27 cellular contexts compared by ENCODE assay signal in genomic region chr10:124219655-124220054, GRCh38.
"Had no signal": no experiment of that assay in that cellular context is flagged by ENCODE, and none has a peak within 500 bp of the region (broad histone marks: within the 10 kb centered on the region; RNA-seq: fewer than 3 reads in every experiment).

No MANE protein-coding gene starts in this region.

- ATAC-seq: naive thymus-derived CD8-positive, alpha-beta T cell; natural killer cell treated with Interleukin-12 subunit alpha and Interleukin-12 subunit beta and Interleukin-15 and Interleukin-18, amount 100 ng/mL, for 72 hours; psoas muscle; right cardiac atrium; right lobe of liver; stimulated activated memory B cell treated with anti-CD40 and anti-IgM and Interleukin-4, amounts not matched to agents 10 μg/mL and 1 μg/mL and 100 μg/mL, for 72 hours; stimulated activated naive CD8-positive, alpha-beta T cell treated with anti-CD3 and anti-CD28 coated beads, Interleukin-15, amount 100 ng/mL, for 72 hours; stimulated activated naive CD8-positive, alpha-beta T cell treated with anti-CD3 and anti-CD28 coated beads, Interleukin-15, Interleukin-2, amounts not matched to agents 100 U/mL and 50 U/mL, for 24 hours; upper lobe of right lung had no signal

- H3K4me1 Mint-ChIP-seq: neural crest cell had no signal

- H3K9me3 Mint-ChIP-seq: naive thymus-derived CD8-positive, alpha-beta T cell; natural killer cell treated with Interleukin-12 subunit alpha and Interleukin-12 subunit beta and Interleukin-15 and Interleukin-18, amount 100 ng/mL, for 72 hours; nephron progenitor cell; neural crest cell; stimulated activated memory B cell treated with anti-CD40 and anti-IgM and Interleukin-4, amounts not matched to agents 10 μg/mL and 1 μg/mL and 100 μg/mL, for 72 hours; stimulated activated naive CD8-positive, alpha-beta T cell treated with anti-CD3 and anti-CD28 coated beads, Interleukin-15, amount 100 ng/mL, for 72 hours; type B pancreatic cell had no signal

- DNase-seq: naive thymus-derived CD8-positive, alpha-beta T cell; nephron progenitor cell; occipital lobe; ovary; right cardiac atrium; spleen; stimulated activated CD4-positive, alpha-beta T cell treated with anti-CD3 and anti-CD28 coated beads, Interleukin-12 subunit alpha, Interleukin-12 subunit beta, amount 100 ng/mL, for 4 hours; stimulated activated CD4-positive, alpha-beta T cell treated with anti-CD3 and anti-CD28 coated beads, Interleukin-1b, Interleukin-23, amount 100 ng/mL, for 48 hours; stimulated activated CD4-positive, alpha-beta T cell treated with anti-CD3 and anti-CD28 coated beads, Interleukin-4, amount 100 ng/mL, for 1 hour; stimulated activated CD4-positive, alpha-beta T cell treated with anti-CD3 and anti-CD28 coated beads, Interleukin-4, amount 100 ng/mL, for 4 hours; stimulated activated CD8-positive, alpha-beta memory T cell treated with anti-CD3 and anti-CD28 coated beads, Interleukin-4, amount 100 ng/mL, for 48 hours; stimulated activated naive CD4-positive, alpha-beta T cell; stimulated activated naive CD8-positive, alpha-beta T cell treated with anti-CD3 and anti-CD28 coated beads, Interleukin-15, amount 100 ng/mL, for 72 hours; stimulated activated naive CD8-positive, alpha-beta T cell treated with anti-CD3 and anti-CD28 coated beads, Interleukin-15, Interleukin-2, amounts not matched to agents 100 U/mL and 50 U/mL, for 24 hours; substantia nigra; testis; tibial artery; transverse colon; upper lobe of right lung; uterus had no signal

- H3K4me3 Mint-ChIP-seq: naive thymus-derived CD8-positive, alpha-beta T cell; natural killer cell treated with Interleukin-12 subunit alpha and Interleukin-12 subunit beta and Interleukin-15 and Interleukin-18, amount 100 ng/mL, for 72 hours; nephron progenitor cell; neural crest cell; stimulated activated memory B cell treated with anti-CD40 and anti-IgM and Interleukin-4, amounts not matched to agents 10 μg/mL and 1 μg/mL and 100 μg/mL, for 72 hours; stimulated activated naive CD8-positive, alpha-beta T cell treated with anti-CD3 and anti-CD28 coated beads, Interleukin-15, amount 100 ng/mL, for 72 hours; type B pancreatic cell had no signal

- H3K36me3 Mint-ChIP-seq: naive thymus-derived CD8-positive, alpha-beta T cell; natural killer cell treated with Interleukin-12 subunit alpha and Interleukin-12 subunit beta and Interleukin-15 and Interleukin-18, amount 100 ng/mL, for 72 hours; stimulated activated memory B cell treated with anti-CD40 and anti-IgM and Interleukin-4, amounts not matched to agents 10 μg/mL and 1 μg/mL and 100 μg/mL, for 72 hours; type B pancreatic cell had no signal

- H3K27ac Mint-ChIP-seq: naive thymus-derived CD8-positive, alpha-beta T cell; natural killer cell treated with Interleukin-12 subunit alpha and Interleukin-12 subunit beta and Interleukin-15 and Interleukin-18, amount 100 ng/mL, for 72 hours; nephron progenitor cell; progenitor cell of endocrine pancreas; stimulated activated memory B cell treated with anti-CD40 and anti-IgM and Interleukin-4, amounts not matched to agents 10 μg/mL and 1 μg/mL and 100 μg/mL, for 72 hours; stimulated activated naive CD8-positive, alpha-beta T cell treated with anti-CD3 and anti-CD28 coated beads, Interleukin-15, amount 100 ng/mL, for 72 hours; type B pancreatic cell had no signal
